36 cellular contexts compared by ENCODE assay signal in the genomic region with DNA sequence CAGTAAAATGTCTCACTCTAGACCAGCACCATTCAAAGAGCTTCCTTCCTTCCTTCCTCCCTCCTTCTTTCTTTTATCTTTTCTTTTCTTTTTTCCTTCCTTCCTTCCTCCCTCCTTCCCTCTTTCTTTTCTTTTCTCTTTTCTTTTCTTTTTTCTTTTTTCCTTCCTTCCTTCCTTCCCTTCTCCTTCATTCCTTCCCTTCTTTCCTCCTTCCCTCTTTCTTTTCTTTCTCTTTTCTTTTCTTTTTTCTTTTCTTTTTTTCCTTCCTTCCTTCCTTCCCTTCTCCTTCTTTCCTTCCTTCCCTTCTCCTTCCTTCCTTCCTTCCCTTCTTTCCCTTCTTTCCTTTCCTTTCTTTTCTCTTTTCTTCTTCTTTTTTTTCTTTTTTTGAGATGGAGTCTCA.
"Had no signal": no experiment of that assay in that cellular context is flagged by ENCODE, and none has a peak within 500 bp of the region (broad histone marks: within the 10 kb centered on the region; RNA-seq: fewer than 3 reads in every experiment).

No MANE protein-coding gene starts in this region.

- DNase-seq: activated B cell treated with CpG ODN at 0.5 μM for 24 hours; activated CD4-positive, alpha-beta memory T cell treated with anti-CD3 and anti-CD28 coated beads for 36 hours; activated CD4-positive, alpha-beta T cell treated with anti-CD3 and anti-CD28 coated beads for 4 hours; activated CD4-positive, alpha-beta T cell treated with anti-CD3 and anti-CD28 coated beads, Interleukin-2, amount 10 ng/mL, durations not matched to agents 24 days and 14 days; activated CD4-positive, alpha-beta T cell treated with anti-CD3 and anti-CD28 coated beads, Interleukin-2, amount 50 U/mL, for 1 hour; activated CD4-positive, alpha-beta T cell treated with anti-CD3 and anti-CD28 coated beads, Interleukin-2, amount 50 U/mL, for 4 hours; activated CD4-positive, CD25-positive, alpha-beta regulatory T cell treated with anti-CD3 and anti-CD28 coated beads, Interleukin-2, amount 50 U/mL, for 72 hours; activated CD8-positive, alpha-beta memory T cell treated with anti-CD3 and anti-CD28 coated beads, Interleukin-2, amount 50 U/mL, for 4 hours; activated CD8-positive, alpha-beta T cell treated with anti-CD3 and anti-CD28 coated beads for 36 hours; activated effector memory CD4-positive, alpha-beta T cell treated with anti-CD3 and anti-CD28 coated beads, Interleukin-2, amount 50 U/mL, for 16 hours; activated gamma-delta T cell treated with Interleukin-2 at 50 U/mL for 16 hours; activated naive CD4-positive, alpha-beta T cell; activated naive CD4-positive, alpha-beta T cell treated with anti-CD3 and anti-CD28 coated beads for 36 hours; activated naive CD4-positive, alpha-beta T cell treated with anti-CD3 and anti-CD28 coated beads, Interleukin-2, amount 50 U/mL, for 16 hours; activated naive CD8-positive, alpha-beta T cell treated with anti-CD3 and anti-CD28 coated beads for 36 hours; activated T-cell treated with anti-CD3 and anti-CD28 coated beads for 4 hours; activated T-cell treated with anti-CD3 and anti-CD28 coated beads, Interleukin-2, amount 50 U/mL, for 1 hour; activated T-cell treated with anti-CD3 and anti-CD28 coated beads, Interleukin-2, amount 50 U/mL, for 4 hours; activated T-cell treated with anti-CD3 and anti-CD28 coated beads, Interleukin-2, amount 50 U/mL, for 72 hours; adrenal gland; amniotic stem cell; aorta; body of pancreas; brain microvascular endothelial cell; central memory CD4-positive, alpha-beta T cell; T-helper 1 cell; T-helper 2 cell; T-helper 9 cell; WERI-Rb-1 had no signal

- FAIRE-seq: astrocyte had no signal

- H3K4me3 ChIP-seq: adrenal gland, body of pancreas, breast epithelium had no signal

- H3K27me3 ChIP-seq: adrenal gland, body of pancreas, brain microvascular endothelial cell, breast epithelium had no signal

- H3K27me3 Mint-ChIP-seq: activated B cell treated with CpG ODN at 0.5 μM for 24 hours; activated CD4-positive, alpha-beta memory T cell treated with anti-CD3 and anti-CD28 coated beads for 36 hours; activated CD4-positive, alpha-beta T cell treated with anti-CD3 and anti-CD28 coated beads, Interleukin-2, amount 10 ng/mL, durations not matched to agents 24 days and 14 days; activated CD8-positive, alpha-beta T cell treated with anti-CD3 and anti-CD28 coated beads for 36 hours; activated naive CD8-positive, alpha-beta T cell treated with anti-CD3 and anti-CD28 coated beads for 36 hours; activated T-helper 17 cell treated with anti-CD3 and anti-CD28 coated beads, Interleukin-2, amount 50 U/mL, for 72 hours had no signal

- H3K4me1 ChIP-seq: adrenal gland, body of pancreas, breast epithelium had no signal

- H3K9me3 ChIP-seq: adrenal gland, body of pancreas, breast epithelium had no signal

- H3K4me3 Mint-ChIP-seq: activated B cell treated with CpG ODN at 0.5 μM for 24 hours; activated CD4-positive, alpha-beta memory T cell treated with anti-CD3 and anti-CD28 coated beads for 36 hours; activated CD4-positive, alpha-beta T cell treated with anti-CD3 and anti-CD28 coated beads, Interleukin-2, amount 10 ng/mL, durations not matched to agents 24 days and 14 days; activated CD8-positive, alpha-beta T cell treated with anti-CD3 and anti-CD28 coated beads for 36 hours; activated naive CD4-positive, alpha-beta T cell treated with anti-CD3 and anti-CD28 coated beads for 36 hours; activated naive CD8-positive, alpha-beta T cell treated with anti-CD3 and anti-CD28 coated beads for 36 hours; activated T-cell treated with anti-CD3 and anti-CD28 coated beads, Interleukin-2, amount 50 U/mL, for 4 hours; activated T-cell treated with anti-CD3 and anti-CD28 coated beads, Interleukin-2, amount 50 U/mL, for 72 hours; activated T-helper 1 cell treated with anti-CD3 and anti-CD28 coated beads, Interleukin-12 subunit alpha, Interleukin-12 subunit beta, Interleukin-2, Interleukin-4 antibody, amounts not matched to agents 30 ng/mL and 10 ng/mL and 1 ng/mL, durations not matched to agents 14 hours and 24 hours and 36 hours; activated T-helper 17 cell treated with anti-CD3 and anti-CD28 coated beads, Interleukin-2, amount 50 U/mL, for 72 hours; T-helper 1 cell treated with Interleukin-12 subunit alpha and Interleukin-12 subunit beta and Interleukin-4 antibody, amounts not matched to agents 30 μg/mL and 1 μg/mL, for 36 hours; T-helper 2 cell treated with Interferon-gamma antibody and Interleukin-4, amounts not matched to agents 5 μg/mL and 100 μg/mL, for 36 hours had no signal

- H3K27ac Mint-ChIP-seq: activated B cell treated with CpG ODN at 0.5 μM for 24 hours; activated CD4-positive, alpha-beta memory T cell treated with anti-CD3 and anti-CD28 coated beads for 36 hours; activated CD4-positive, alpha-beta T cell treated with anti-CD3 and anti-CD28 coated beads, Interleukin-2, amount 10 ng/mL, durations not matched to agents 24 days and 14 days; activated CD8-positive, alpha-beta T cell treated with anti-CD3 and anti-CD28 coated beads for 36 hours; activated naive CD4-positive, alpha-beta T cell treated with anti-CD3 and anti-CD28 coated beads for 36 hours; activated naive CD4-positive, alpha-beta T cell treated with anti-CD3 and anti-CD28 coated beads, Interleukin-2, amount 50 U/mL, for 72 hours; activated naive CD8-positive, alpha-beta T cell treated with anti-CD3 and anti-CD28 coated beads for 36 hours; activated T-cell treated with anti-CD3 and anti-CD28 coated beads, Interleukin-2, amount 50 U/mL, for 72 hours; activated T-helper 1 cell treated with anti-CD3 and anti-CD28 coated beads, Interleukin-12 subunit alpha, Interleukin-12 subunit beta, Interleukin-2, Interleukin-4 antibody, amounts not matched to agents 30 ng/mL and 10 ng/mL and 1 ng/mL, durations not matched to agents 14 hours and 24 hours and 36 hours; activated T-helper 17 cell treated with anti-CD3 and anti-CD28 coated beads, Interleukin-2, amount 50 U/mL, for 72 hours; T-helper 1 cell treated with Interleukin-12 subunit alpha and Interleukin-12 subunit beta and Interleukin-4 antibody, amounts not matched to agents 30 μg/mL and 1 μg/mL, for 36 hours; T-helper 2 cell treated with Interferon-gamma antibody and Interleukin-4, amounts not matched to agents 5 μg/mL and 100 μg/mL, for 36 hours had no signal

- H3K36me3 Mint-ChIP-seq: activated CD4-positive, alpha-beta memory T cell treated with anti-CD3 and anti-CD28 coated beads for 36 hours; activated naive CD8-positive, alpha-beta T cell treated with anti-CD3 and anti-CD28 coated beads for 36 hours had no signal

- H3K27ac ChIP-seq: adrenal gland, body of pancreas, brain microvascular endothelial cell, breast epithelium, WERI-Rb-1 had no signal

- H3K4me1 Mint-ChIP-seq: activated B cell treated with CpG ODN at 0.5 μM for 24 hours; activated CD4-positive, alpha-beta T cell treated with anti-CD3 and anti-CD28 coated beads, Interleukin-2, amount 10 ng/mL, durations not matched to agents 24 days and 14 days; activated naive CD8-positive, alpha-beta T cell treated with anti-CD3 and anti-CD28 coated beads for 36 hours; activated T-helper 17 cell treated with anti-CD3 and anti-CD28 coated beads, Interleukin-2, amount 50 U/mL, for 72 hours had no signal

- H3K36me3 ChIP-seq: adrenal gland, brain microvascular endothelial cell, breast epithelium, WERI-Rb-1 had no signal

- ATAC-seq: activated CD8-positive, alpha-beta T cell treated with anti-CD3 and anti-CD28 coated beads for 36 hours; activated naive CD4-positive, alpha-beta T cell treated with anti-CD3 and anti-CD28 coated beads, Interleukin-2, amount 50 U/mL, for 72 hours; activated T-cell treated with anti-CD3 and anti-CD28 coated beads, Interleukin-2, amount 50 U/mL, for 4 hours; activated T-cell treated with anti-CD3 and anti-CD28 coated beads, Interleukin-2, amount 50 U/mL, for 72 hours; activated T-helper 17 cell treated with anti-CD3 and anti-CD28 coated beads, Interleukin-2, amount 50 U/mL, for 72 hours; body of pancreas had no signal
